Comparison of ENCODE assay signal across 18 cellular contexts in the genomic region with DNA sequence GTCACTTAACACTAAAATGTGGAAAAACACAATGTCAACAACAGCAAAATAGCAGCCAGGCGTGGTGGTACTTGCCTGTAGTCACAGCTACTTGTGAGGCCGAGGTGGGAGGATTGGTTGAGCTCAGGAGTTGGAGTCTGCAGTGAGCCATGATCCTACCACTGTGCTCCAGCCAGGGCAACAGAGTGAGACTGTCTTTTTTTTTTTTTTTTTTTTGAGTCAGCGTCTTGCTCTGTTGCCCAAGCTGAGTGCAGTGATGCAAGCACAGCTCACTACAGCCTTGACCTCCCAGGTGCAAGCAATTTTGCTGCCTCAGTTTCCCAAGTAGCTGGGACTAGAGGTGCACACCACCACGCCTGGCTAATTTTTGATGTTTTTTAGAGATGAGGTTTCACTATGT. TPM values are rescaled to one million over a fixed set of nuclear protein-coding genes. Genes with fewer than 3 reads are reported as not detected.
DNase-seq lines count a peak whose midpoint lies in the region; ATAC-seq, FAIRE-seq and TF ChIP-seq lines count a peak whose summit lies in the region.
"Had no signal": no experiment of that assay in that cellular context is flagged by ENCODE, and none has a peak within 500 bp of the region (broad histone marks: within the 10 kb centered on the region; RNA-seq: fewer than 3 reads in every experiment).

No MANE protein-coding gene starts in this region.

- WGBS in HepG2 (ENCODE audit: low lambda C conversion rate): 94% methylated on average over 4 of the region's 4 CpGs

- no peak for TF ChIP-seq RAD21 in HepG2 (CRISPR knock-in tag; IDR thresholded peaks at IDR 0.05)

- H3K4me3 ChIP-seq in left ventricle myocardium inferior: no peak overlapping the region
- no peak overlapping the region for H3K4me3 ChIP-seq in HepG2 (replicated peaks in 1 of 3; ENCODE audit: insufficient read depth in 1 of 3, low read depth in 2 of 3, low read length in 3 of 3)
- H3K4me3 ChIP-seq: HAP-1, PC-9 had no signal

- POLR2A ChIA-PET in HepG2 (lab: Yijun Ruan, JAX): no interaction called here

- no peaks in the 10 kb centered on the region for H3K9me3 Mint-ChIP-seq in IgD-negative memory B cell
- no peaks in the 10 kb centered on the region for H3K9me3 Mint-ChIP-seq in dendritic cell treated with granulocyte-macrophage colony-stimulating factor and Interleukin-4, amounts not matched to agents 40 ng/mL and 50 ng/mL, for 4 days
- H3K9me3 Mint-ChIP-seq: activated CD4-positive, alpha-beta memory T cell treated with anti-CD3 and anti-CD28 coated beads, Interleukin-2, amount 10 ng/mL, durations not matched to agents 7 days and 5 days had no signal

- CTCF ChIA-PET in HepG2 (lab: Yijun Ruan, JAX; ENCODE audit: low intra/inter-chr PET ratio, low total read pairs): no interaction called here

- no peak overlapping the region for H3K9ac ChIP-seq in HepG2 (ENCODE audit: insufficient read depth, low read depth, low read length)

- ATAC-seq in left ventricle myocardium superior (no peak), HepG2 (no peak), GM18861 (IDR thresholded peaks at IDR 0.05; ENCODE audit: unreplicated experiment) (no peak)

- in situ Hi-C loops in HepG2 (cut with HindIII; ENCODE audit: extremely low pct_ligation_motif_present, low pct_unique_long_range_greater_than_20kb): no loop called here

- H4K20me1 ChIP-seq in HepG2 (ENCODE audit: insufficient read depth, low read length): no peaks in the 10 kb centered on the region

- peak overlapping the region in 3 of 4 donors; percentile 24 to 83 (median 73) for H3K4me3 Mint-ChIP-seq in IgD-negative memory B cell
- no peak overlapping the region for H3K4me3 Mint-ChIP-seq in dendritic cell treated with granulocyte-macrophage colony-stimulating factor and Interleukin-4, amounts not matched to agents 40 ng/mL and 50 ng/mL, for 4 days
- H3K4me3 Mint-ChIP-seq: activated CD4-positive, alpha-beta memory T cell treated with anti-CD3 and anti-CD28 coated beads, Interleukin-2, amount 10 ng/mL, durations not matched to agents 7 days and 5 days had no signal

- H3K27me3 Mint-ChIP-seq in IgD-negative memory B cell: no peaks in the 10 kb centered on the region
- H3K27me3 Mint-ChIP-seq in dendritic cell treated with granulocyte-macrophage colony-stimulating factor and Interleukin-4, amounts not matched to agents 40 ng/mL and 50 ng/mL, for 4 days: peaks cover 19% of the 10 kb centered on the region
- H3K27me3 Mint-ChIP-seq: activated CD4-positive, alpha-beta memory T cell treated with anti-CD3 and anti-CD28 coated beads, Interleukin-2, amount 10 ng/mL, durations not matched to agents 7 days and 5 days had no signal

- H3K4me1 ChIP-seq in left ventricle myocardium inferior (peaks cover 5% of the 10 kb centered on the region), HepG2 (ENCODE audit: insufficient read depth, low read length) (peaks cover 11% of the 10 kb centered on the region)

- no peak for TF ChIP-seq EP300 in HepG2 (IDR thresholded peaks at IDR 0.05; ENCODE audit: low read depth in 2 of 2, low read length in 2 of 2)
- TF ChIP-seq EP300 in HepG2 (CRISPR knock-in tag; IDR thresholded peaks at IDR 0.05; ENCODE audit: borderline replicate concordance): no peak

- intact Hi-C loops in left ventricle myocardium inferior (cut with micrococcal nuclease): no loop called here
- intact Hi-C loops in left ventricle myocardium superior (cut with micrococcal nuclease): no loop called here
- intact Hi-C loops in dendritic cell treated with granulocyte-macrophage colony-stimulating factor and Interleukin-4, amounts not matched to agents 40 ng/mL and 50 ng/mL, for 4 days (cut with micrococcal nuclease): no loop called here
- intact Hi-C loops in HepG2 (cut with micrococcal nuclease; ENCODE audit: unreplicated experiment): no loop called here

- FAIRE-seq in HepG2 (lab: Jason Lieb, UNC): no peak

- no peaks in the 10 kb centered on the region for H3K79me2 ChIP-seq in HepG2 (ENCODE audit: insufficient read depth, low read length)

- peaks cover 9% of the 10 kb centered on the region for H3K36me3 Mint-ChIP-seq in IgD-negative memory B cell
- H3K36me3 Mint-ChIP-seq in dendritic cell treated with granulocyte-macrophage colony-stimulating factor and Interleukin-4, amounts not matched to agents 40 ng/mL and 50 ng/mL, for 4 days (ENCODE audit: low read depth): peaks cover 77% of the 10 kb centered on the region

- no peak for TF ChIP-seq CTCF in left ventricle myocardium inferior (IDR thresholded peaks at IDR 0.05; ENCODE audit: borderline replicate concordance)
- TF ChIP-seq CTCF in HepG2 (CRISPR knock-in tag; IDR thresholded peaks at IDR 0.05): no peak

- BruUV-seq in HepG2 (replicated peaks; lab: Mats Ljungman, UMichigan): no TSS peak

- no peak overlapping the region for H3K4me2 ChIP-seq in HepG2 (ENCODE audit: low read depth, low read length)
- H3K4me2 ChIP-seq: PC-9 had no signal

- H3K4me1 Mint-ChIP-seq in IgD-negative memory B cell: peaks cover 24 to 45% (median 39%) of the 10 kb centered on the region in 3 donors
- H3K4me1 Mint-ChIP-seq in dendritic cell treated with granulocyte-macrophage colony-stimulating factor and Interleukin-4, amounts not matched to agents 40 ng/mL and 50 ng/mL, for 4 days (ENCODE audit: low read depth): peaks cover 65% of the 10 kb centered on the region

- peaks cover 57% of the 10 kb centered on the region for H3K36me3 ChIP-seq in left ventricle myocardium inferior
- peaks cover 12 to 28% of the 10 kb centered on the region in 2 experiments for H3K36me3 ChIP-seq in HepG2 (replicated peaks in 1 of 2; ENCODE audit: control insufficient read depth in 1 of 2, insufficient read depth in 2 of 2, low read length in 2 of 2)

- no peak for TF ChIP-seq POLR2A in HepG2 (IDR thresholded peaks at IDR 0.05; ENCODE audit: insufficient read depth in 1 of 2, low read depth in 2 of 2, low read length in 2 of 2)

- H3K9me3 ChIP-seq in left ventricle myocardium inferior (replicated peaks) (no peaks in the 10 kb centered on the region), HepG2 (ENCODE audit: low read length) (no peaks in the 10 kb centered on the region)
- H3K9me3 ChIP-seq: HAP-1 had no signal

- peak overlapping the region; percentile 29 for H3K27ac ChIP-seq in left ventricle myocardium inferior (replicated peaks)
- H3K27ac ChIP-seq in substantia nigra (ENCODE audit: low read depth, low read length, poor library complexity, severe bottlenecking): peak overlapping the region; percentile 58
- H3K27ac ChIP-seq in HepG2 (ENCODE audit: extremely low read length, insufficient read depth, low read length): no peak overlapping the region
- H3K27ac ChIP-seq: PC-9, VCaP had no signal

- no peak overlapping the region for H2AFZ ChIP-seq in HepG2 (ENCODE audit: low read length)
- H2AFZ ChIP-seq: PC-9 had no signal

- H3K27ac Mint-ChIP-seq in IgD-negative memory B cell: peak overlapping the region in 2 of 3 donors; percentile 67 to 74
- H3K27ac Mint-ChIP-seq in dendritic cell treated with granulocyte-macrophage colony-stimulating factor and Interleukin-4, amounts not matched to agents 40 ng/mL and 50 ng/mL, for 4 days: peak overlapping the region; percentile 76
- H3K27ac Mint-ChIP-seq: activated CD4-positive, alpha-beta memory T cell treated with anti-CD3 and anti-CD28 coated beads, Interleukin-2, amount 10 ng/mL, durations not matched to agents 7 days and 5 days had no signal

- H3K27me3 ChIP-seq in left ventricle myocardium inferior (ENCODE audit: low read depth) (no peaks in the 10 kb centered on the region), HepG2 (ENCODE audit: control insufficient read depth in 1 of 2, insufficient read depth in 2 of 2, low read length in 2 of 2) (no peaks in the 10 kb centered on the region)

- no peak for DNase-seq in left ventricle myocardium inferior
- no peak for DNase-seq in left ventricle myocardium superior
- no peak for DNase-seq in substantia nigra (lab: John Stamatoyannopoulos, UW)
- no peak for DNase-seq in HepG2 (ENCODE audit: low spot score)
- DNase-seq in stimulated activated CD4-positive, alpha-beta T cell treated with anti-CD3 and anti-CD28 coated beads, Interleukin-4, amount 100 ng/mL, for 4 hours: no peak
- DNase-seq: activated CD4-positive, alpha-beta memory T cell treated with anti-CD3 and anti-CD28 coated beads, Interleukin-2, amount 10 ng/mL, durations not matched to agents 7 days and 5 days; aorta; Calu3; GDM1; glutamatergic neuron; mesendoderm; MV-4-11; PC-9 had no signal

TF ChIP-seq in HepG2, 621 proteins besides CTCF, POLR2A, EP300 and RAD21 (continues in another document):
- TF ChIP-seq, protein P1, sequence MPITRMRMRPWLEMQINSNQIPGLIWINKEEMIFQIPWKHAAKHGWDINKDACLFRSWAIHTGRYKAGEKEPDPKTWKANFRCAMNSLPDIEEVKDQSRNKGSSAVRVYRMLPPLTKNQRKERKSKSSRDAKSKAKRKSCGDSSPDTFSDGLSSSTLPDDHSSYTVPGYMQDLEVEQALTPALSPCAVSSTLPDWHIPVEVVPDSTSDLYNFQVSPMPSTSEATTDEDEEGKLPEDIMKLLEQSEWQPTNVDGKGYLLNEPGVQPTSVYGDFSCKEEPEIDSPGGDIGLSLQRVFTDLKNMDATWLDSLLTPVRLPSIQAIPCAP (CRISPR knock-in tag; IDR thresholded peaks at IDR 0.05; ENCODE audit: low read depth): no peak

RNA-seq across cellular contexts. Expression of gene KCTD7, which starts 6.1 kb away (rescaled TPM):
- total RNA-seq in left ventricle myocardium inferior (10.8 TPM), left ventricle myocardium superior (8.0 TPM), HepG2 (2016; rRNA removed; fragmentation: Illumina TruSeq; extraction: Trizol) (7.3 and 7.7 TPM in 2 replicates)
- polyA plus RNA-seq in IgD-negative memory B cell (15.7 TPM), HepG2 (2011; rRNA removed) (13.5 and 17.3 TPM in 2 replicates)
- total RNA-seq in HepG2 (2016; cell fraction: cytosol; rRNA removed; fragmentation: Illumina TruSeq; extraction: Trizol; ENCODE audit: low read depth): 2.4 and 3.2 TPM in 2 replicates
- 7.3 and 7.8 TPM in 2 replicates for total RNA-seq in HepG2 (2016; cell fraction: insoluble cytoplasmic fraction; rRNA removed; fragmentation: Illumina TruSeq; extraction: Trizol)
- total RNA-seq in HepG2 (2016; cell fraction: membrane; rRNA removed; fragmentation: Illumina TruSeq; extraction: Trizol): 6.7 and 7.6 TPM in 2 replicates
- 6.7 and 8.8 TPM in 2 replicates for total RNA-seq in HepG2 (2016; cell fraction: nucleus; rRNA removed; fragmentation: Illumina TruSeq; extraction: Trizol)
- 10.1 and 11.5 TPM in 2 replicates for polyA plus RNA-seq in HepG2 (2011; cell fraction: cytosol; rRNA removed)
- 42.5 and 49.3 TPM in 2 replicates for polyA plus RNA-seq in HepG2 (2011; cell fraction: nucleus; rRNA removed)
- 7.8 and 8.2 TPM in 2 replicates for polyA plus RNA-seq in HepG2 (2012)
- polyA plus RNA-seq in HepG2 (2016; cell fraction: cytosol; fragmentation: Illumina TruSeq; extraction: Trizol; ENCODE audit: low read depth): 3.2 and 3.4 TPM in 2 replicates
- polyA plus RNA-seq in HepG2 (2016; cell fraction: insoluble cytoplasmic fraction; fragmentation: Illumina TruSeq; extraction: Trizol; ENCODE audit: low read depth): 7.2 and 8.3 TPM in 2 replicates
- 5.2 and 5.4 TPM in 2 replicates for polyA plus RNA-seq in HepG2 (2016; cell fraction: membrane; fragmentation: Illumina TruSeq; extraction: Trizol; ENCODE audit: low read depth)
- polyA plus RNA-seq in HepG2 (2016; cell fraction: nucleus; fragmentation: Illumina TruSeq; extraction: Trizol; ENCODE audit: insufficient read depth, low read depth): 13.1 and 16.6 TPM in 2 replicates
- 18.1 and 37.2 TPM in 2 replicates for polyA minus RNA-seq in HepG2 (2011; rRNA and poly(A)+ RNA removed; ENCODE audit: low replicate concordance)
- 6.1 and 7.2 TPM in 2 replicates for polyA minus RNA-seq in HepG2 (2011; cell fraction: cytosol; rRNA and poly(A)+ RNA removed)
- 15.7 and 20.1 TPM in 2 replicates for polyA minus RNA-seq in HepG2 (2011; cell fraction: nucleus; rRNA and poly(A)+ RNA removed)
